In genomic region chr14:65819567-65819966, GRCh38 we compare ENCODE assay signal across 25 cellular contexts.
"Had no signal": no experiment of that assay in that cellular context is flagged by ENCODE, and none has a peak within 500 bp of the region (broad histone marks: within the 10 kb centered on the region; RNA-seq: fewer than 3 reads in every experiment).

No MANE protein-coding gene starts in this region.

- H3K36me3 ChIP-seq: stomach, suprapubic skin, thoracic aorta, thyroid gland, tibial artery, tibial nerve, transverse colon, upper lobe of left lung, upper lobe of right lung, uterus, vagina had no signal

- H3K4me3 ChIP-seq: stomach, suprapubic skin, testis, thoracic aorta, thyroid gland, tibial artery, tibial nerve, transverse colon, upper lobe of left lung, upper lobe of right lung, uterus, vagina had no signal

- ATAC-seq: stimulated activated effector memory CD8-positive, alpha-beta T cell treated with anti-CD3 and anti-CD28 coated beads, Interleukin-12 subunit alpha, Interleukin-12 subunit beta, amount 100 ng/mL, for 72 hours; stimulated activated memory B cell treated with anti-CD40 and anti-IgM and Interleukin-4, amounts not matched to agents 10 μg/mL and 1 μg/mL and 100 μg/mL, for 72 hours; stimulated activated naive B cell treated with anti-CD40 and anti-IgM and Interleukin-4, amounts not matched to agents 10 μg/mL and 1 μg/mL and 100 μg/mL, for 72 hours; stimulated activated naive CD8-positive, alpha-beta T cell treated with anti-CD3 and anti-CD28 coated beads, Interleukin-15, amount 100 ng/mL, for 72 hours; stimulated activated naive CD8-positive, alpha-beta T cell treated with anti-CD3 and anti-CD28 coated beads, Interleukin-15, Interleukin-2, amounts not matched to agents 100 U/mL and 50 U/mL, for 24 hours; upper lobe of right lung had no signal

- H3K4me1 ChIP-seq: suprapubic skin, testis, thyroid gland, tibial artery, upper lobe of left lung, upper lobe of right lung, uterus, vagina had no signal

- DNase-seq: stimulated activated CD4-positive, alpha-beta T cell treated with anti-CD3 and anti-CD28 coated beads, Interleukin-2, amount 100 ng/mL, for 48 hours; stimulated activated CD4-positive, alpha-beta T cell treated with anti-CD3 and anti-CD28 coated beads, Interleukin-4, amount 100 ng/mL, for 1 hour; stimulated activated CD4-positive, alpha-beta T cell treated with anti-CD3 and anti-CD28 coated beads, Interleukin-4, amount 100 ng/mL, for 24 hours; stimulated activated CD4-positive, alpha-beta T cell treated with anti-CD3 and anti-CD28 coated beads, Interleukin-4, amount 100 ng/mL, for 4 hours; stimulated activated CD8-positive, alpha-beta memory T cell treated with anti-CD3 and anti-CD28 coated beads, Interleukin-4, amount 100 ng/mL, for 48 hours; stimulated activated naive B cell treated with anti-CD40 and anti-IgM and Interleukin-4, amounts not matched to agents 10 μg/mL and 1 μg/mL and 100 μg/mL, for 72 hours; stimulated activated naive CD4-positive, alpha-beta T cell treated with Interleukin-2 at 50 U/mL for 16 hours; stimulated activated naive CD8-positive, alpha-beta T cell treated with anti-CD3 and anti-CD28 coated beads, Interleukin-15, amount 100 ng/mL, for 72 hours; stimulated activated naive CD8-positive, alpha-beta T cell treated with anti-CD3 and anti-CD28 coated beads, Interleukin-15, Interleukin-2, amounts not matched to agents 100 U/mL and 50 U/mL, for 24 hours; stomach; substantia nigra; testis; thyroid gland; tibial artery; transverse colon; trophoblast cell; upper lobe of left lung; upper lobe of right lung; uterus had no signal

- H3K27me3 ChIP-seq: suprapubic skin, testis, thyroid gland, tibial nerve, transverse colon, upper lobe of left lung, uterus, vagina had no signal

- H3K27ac ChIP-seq: stomach, suprapubic skin, testis, thoracic aorta, thyroid gland, tibial artery, tibial nerve, transverse colon, upper lobe of left lung, upper lobe of right lung, uterus, vagina had no signal

- H3K9me3 ChIP-seq: stomach, suprapubic skin, testis, thoracic aorta, thyroid gland, tibial artery, tibial nerve, transverse colon, upper lobe of left lung, upper lobe of right lung, uterus, vagina had no signal
